In the genomic region with DNA sequence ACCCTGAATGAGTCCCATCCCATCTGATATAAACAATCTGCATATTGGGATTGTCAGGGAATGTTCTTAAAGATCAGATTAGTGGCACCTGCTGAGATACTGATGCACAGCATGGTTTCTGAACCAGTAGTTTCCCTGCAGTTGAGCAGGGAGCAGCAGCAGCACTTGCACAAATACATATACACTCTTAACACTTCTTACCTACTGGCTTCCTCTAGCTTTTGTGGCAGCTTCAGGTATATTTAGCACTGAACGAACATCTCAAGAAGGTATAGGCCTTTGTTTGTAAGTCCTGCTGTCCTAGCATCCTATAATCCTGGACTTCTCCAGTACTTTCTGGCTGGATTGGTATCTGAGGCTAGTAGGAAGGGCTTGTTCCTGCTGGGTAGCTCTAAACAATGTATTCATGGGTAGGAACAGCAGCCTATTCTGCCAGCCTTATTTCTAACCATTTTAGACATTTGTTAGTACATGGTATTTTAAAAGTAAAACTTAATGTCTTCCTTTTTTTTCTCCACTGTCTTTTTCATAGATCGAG, we compare ENCODE assay signal across 12 cellular contexts. TPM values are rescaled to one million over a fixed set of nuclear protein-coding genes. Genes with fewer than 3 reads are reported as not detected.
DNase-seq lines count a peak whose midpoint lies in the region; ATAC-seq and TF ChIP-seq lines count a peak whose summit lies in the region.
"Had no signal": no experiment of that assay in that cellular context is flagged by ENCODE, and none has a peak within 500 bp of the region (broad histone marks: within the 10 kb centered on the region; RNA-seq: fewer than 3 reads in every experiment).

No MANE protein-coding gene starts in this region.

- H3K9ac ChIP-seq in BLaER1 treated with 17β-estradiol and CSF1 and Interleukin-3, amounts not matched to agents 10 nM and 100 nM = peak overlapping the region in 5 of 11 experiments; percentile 14 to 100 (median 99); a peak in 6 of 22 replicates
- H3K9ac ChIP-seq in DND-41 (ENCODE audit: low read depth, low read length) = no peak overlapping the region

- H3K36me3 Mint-ChIP-seq in activated CD8-positive, alpha-beta T cell treated with anti-CD3 and anti-CD28 coated beads for 36 hours (ENCODE audit: low read depth) = peaks cover 88% of the 10 kb centered on the region

- peak overlapping the region in 8 of 11 experiments; percentile 82 to 97 (median 90); a peak in 10 of 22 replicates for H3K4me2 ChIP-seq in BLaER1 treated with 17β-estradiol and CSF1 and Interleukin-3, amounts not matched to agents 10 nM and 100 nM
- H3K4me2 ChIP-seq in DND-41 (ENCODE audit: insufficient read depth, low read length) = 0 out of 2 replicates have a peak overlapping the region, but pooled peaks have one; percentile 5

- peaks cover 31 to 76% (median 55%) of the 10 kb centered on the region in 10 experiments for H3K4me1 ChIP-seq in BLaER1 treated with 17β-estradiol and CSF1 and Interleukin-3, amounts not matched to agents 10 nM and 100 nM
- H3K4me1 ChIP-seq in DND-41 (ENCODE audit: insufficient read depth, low read length) (peaks cover 40% of the 10 kb centered on the region), mononuclear cell (ENCODE audit: insufficient read depth, low read length) (peaks cover 74% of the 10 kb centered on the region), testis (peaks cover 3% of the 10 kb centered on the region)

- ATAC-seq in DND-41 (ENCODE audit: insufficient read depth, low read depth) = no peak
- ATAC-seq in activated CD8-positive, alpha-beta T cell treated with anti-CD3 and anti-CD28 coated beads for 36 hours = no peak
- ATAC-seq in HG03175 (IDR thresholded peaks at IDR 0.05; ENCODE audit: unreplicated experiment) = no peak
- ATAC-seq in HG02610 (IDR thresholded peaks at IDR 0.05; ENCODE audit: unreplicated experiment) = no peak
- ATAC-seq: sciatic nerve had no signal

- POLR2A ChIA-PET in activated CD8-positive, alpha-beta T cell treated with anti-CD3 and anti-CD28 coated beads for 36 hours (lab: Charles Lee) = interaction anchor here (1.4 to 37.9 kb wide), 7 partner anchors 14 to 126 kb away, joined by 4 to 1862 read pairs (median 5); partner anchors contain the start of genes SPG11 and TRIM69

- H3K27ac ChIP-seq in BLaER1 treated with 17β-estradiol and CSF1 and Interleukin-3, amounts not matched to agents 10 nM and 100 nM = no peak overlapping the region; a peak in 1 of 22 replicates
- no peak overlapping the region for H3K27ac ChIP-seq in DND-41 (ENCODE audit: low read length)
- no peak overlapping the region for H3K27ac ChIP-seq in testis

- no peak overlapping the region for H3K4me3 ChIP-seq in BLaER1 treated with 17β-estradiol and CSF1 and Interleukin-3, amounts not matched to agents 10 nM and 100 nM
- H3K4me3 ChIP-seq in DND-41 (ENCODE audit: low read depth in 1 of 2, low read length in 2 of 2) = no peak overlapping the region
- peak overlapping the region; percentile 100 for H3K4me3 ChIP-seq in mononuclear cell (ENCODE audit: low read length)
- no peak overlapping the region for H3K4me3 ChIP-seq in testis

- 68 to 76% methylated on average over 2 of the region's 2 CpGs for WGBS in testis, 2 donors

- H2AFZ ChIP-seq in DND-41 (ENCODE audit: low read depth, low read length) = no peak overlapping the region

- peak overlapping the region; percentile 94 for H3K4me3 Mint-ChIP-seq in activated CD8-positive, alpha-beta T cell treated with anti-CD3 and anti-CD28 coated beads for 36 hours

- H3K27me3 Mint-ChIP-seq in activated CD8-positive, alpha-beta T cell treated with anti-CD3 and anti-CD28 coated beads for 36 hours = no peaks in the 10 kb centered on the region

- CTCF ChIA-PET in activated CD8-positive, alpha-beta T cell treated with anti-CD3 and anti-CD28 coated beads for 36 hours (lab: Charles Lee) = interaction anchor here (0.9 to 16.8 kb wide), 3 partner anchors 17 to 86 kb away, joined by 3 to 333 read pairs (median 197); partner anchors contain the start of genes SPG11 and TRIM69

- no peak for TF ChIP-seq CTCF in DND-41 (IDR thresholded peaks at IDR 0.05; ENCODE audit: borderline replicate concordance, extremely low read depth, low read length, poor library complexity, severe bottlenecking)
- TF ChIP-seq CTCF in activated CD8-positive, alpha-beta T cell treated with anti-CD3 and anti-CD28 coated beads for 36 hours (IDR thresholded peaks at IDR 0.05) = no peak
- TF ChIP-seq CTCF in testis (IDR thresholded peaks at IDR 0.05) = no peak

- no peaks in the 10 kb centered on the region for H3K9me3 ChIP-seq in BLaER1 treated with 17β-estradiol and CSF1 and Interleukin-3, amounts not matched to agents 10 nM and 100 nM (replicated peaks in 1 of 11)
- H3K9me3 ChIP-seq in DND-41 (ENCODE audit: insufficient read depth, low read length, severe bottlenecking) (no peaks in the 10 kb centered on the region), mononuclear cell (ENCODE audit: low read depth, low read length) (no peaks in the 10 kb centered on the region), testis (no peaks in the 10 kb centered on the region)

- no peaks in the 10 kb centered on the region for H3K27me3 ChIP-seq in BLaER1 treated with 17β-estradiol and CSF1 and Interleukin-3, amounts not matched to agents 10 nM and 100 nM
- H3K27me3 ChIP-seq in DND-41 (ENCODE audit: insufficient read depth, low read length, poor library complexity) = no peaks in the 10 kb centered on the region
- H3K27me3 ChIP-seq in mononuclear cell (ENCODE audit: insufficient read depth, low read length) = no peaks in the 10 kb centered on the region
- no peaks in the 10 kb centered on the region for H3K27me3 ChIP-seq in testis

- H3K9me3 Mint-ChIP-seq in activated CD8-positive, alpha-beta T cell treated with anti-CD3 and anti-CD28 coated beads for 36 hours = no peaks in the 10 kb centered on the region

- H3K36me3 ChIP-seq in BLaER1 treated with 17β-estradiol and CSF1 and Interleukin-3, amounts not matched to agents 10 nM and 100 nM = peaks cover 58 to 81% (median 69%) of the 10 kb centered on the region in 11 experiments
- H3K36me3 ChIP-seq in DND-41 (ENCODE audit: insufficient read depth, low read length) (peaks cover 65% of the 10 kb centered on the region), testis (ENCODE audit: low read depth, missing control alignments) (no peaks in the 10 kb centered on the region)

- DNase-seq in DND-41 (no peak), iPS-NIHi7 (ENCODE audit: extremely low spot score) (no peak), testis (no peak)
- no peak for DNase-seq in activated CD8-positive, alpha-beta T cell treated with anti-CD3 and anti-CD28 coated beads for 36 hours
- DNase-seq: effector CD4-positive, alpha-beta T cell; T1000 had no signal

- H3K79me2 ChIP-seq in DND-41 (ENCODE audit: insufficient read depth, low read length) = peaks cover 58% of the 10 kb centered on the region

- no peak for TF ChIP-seq POLR2A in testis (IDR thresholded peaks at IDR 0.05)

- intact Hi-C loops in activated CD8-positive, alpha-beta T cell treated with anti-CD3 and anti-CD28 coated beads for 36 hours (cut with micrococcal nuclease) = no loop called here
- intact Hi-C loops in testis (cut with DNase I; ENCODE audit: low total_unique reads) = no loop called here

- H3K27ac Mint-ChIP-seq in activated CD8-positive, alpha-beta T cell treated with anti-CD3 and anti-CD28 coated beads for 36 hours = peak overlapping the region; percentile 96

- peaks cover 62% of the 10 kb centered on the region for H3K4me1 Mint-ChIP-seq in activated CD8-positive, alpha-beta T cell treated with anti-CD3 and anti-CD28 coated beads for 36 hours (ENCODE audit: low read depth)

- H4K20me1 ChIP-seq in BLaER1 treated with 17β-estradiol and CSF1 and Interleukin-3, amounts not matched to agents 10 nM and 100 nM = peaks cover 59 to 88% (median 68%) of the 10 kb centered on the region in 11 experiments
- H4K20me1 ChIP-seq in DND-41 (ENCODE audit: insufficient read depth, low read length) = peaks cover 53% of the 10 kb centered on the region

RNA-seq across cellular contexts. Expression of gene B2M, which starts 4.5 kb away (rescaled TPM):
- 1,000 to 10,000 TPM; 4,476 to 4,587 TPM for total RNA-seq in activated CD8-positive, alpha-beta T cell treated with anti-CD3 and anti-CD28 coated beads for 36 hours
- total RNA-seq in mononuclear cell (20,832 TPM), testis (1,000 to 10,000 TPM in 1 of 2 donors, 100 to 1,000 TPM in 1; 439 to 1,401 TPM)
- 2,068 TPM for polyA plus RNA-seq in testis (ENCODE audit: insufficient read depth, low read depth, low replicate concordance)

RNA-seq across cellular contexts. Expression of gene PATL2, which starts 4.7 kb away (rescaled TPM):
- total RNA-seq in activated CD8-positive, alpha-beta T cell treated with anti-CD3 and anti-CD28 coated beads for 36 hours = 10 to 100 TPM; 16.1 to 17.8 TPM
- total RNA-seq in mononuclear cell (19.2 TPM), testis (under 1 TPM; 0.62 to 0.87 TPM)
- 0.76 TPM for polyA plus RNA-seq in testis (ENCODE audit: insufficient read depth, low read depth, low replicate concordance)
- total RNA-seq: temporal lobe had no signal

RNA-seq across cellular contexts. Expression of gene TRIM69, which starts 20.5 kb away (rescaled TPM):
- 10 to 100 TPM; 59.8 to 63.5 TPM for total RNA-seq in activated CD8-positive, alpha-beta T cell treated with anti-CD3 and anti-CD28 coated beads for 36 hours
- total RNA-seq in mononuclear cell (7.5 TPM), testis (10 to 100 TPM; 19.1 to 23.5 TPM)
- 120 TPM for polyA plus RNA-seq in testis (ENCODE audit: insufficient read depth, low read depth, low replicate concordance)

RNA-seq across cellular contexts. Expression of gene SPG11, which starts 52.4 kb away (rescaled TPM):
- total RNA-seq in activated CD8-positive, alpha-beta T cell treated with anti-CD3 and anti-CD28 coated beads for 36 hours = 10 to 100 TPM; 68.6 to 71.5 TPM
- total RNA-seq in mononuclear cell = 74.4 TPM
- 100 to 1,000 TPM; 127 to 137 TPM for total RNA-seq in testis
- polyA plus RNA-seq in testis (ENCODE audit: insufficient read depth, low read depth, low replicate concordance) = 89.6 TPM

Comparison
In these comparisons a context has a peak if more than half of its experiments do, and no peak if none do; other contexts are left out.
1. RNA of gene PATL2, which starts 4.7 kb away (total RNA-seq): 19.2 TPM in mononuclear cell (single experiment) and 16.1 to 17.8 TPM in activated CD8-positive, alpha-beta T cell treated with anti-CD3 and anti-CD28 coated beads for 36 hours; 0.62 to 0.87 TPM in testis; every median in the first group is over 4 times any median in the second.